Comparison of ENCODE assay signal across 8 cellular contexts in genomic region chr1:201648066-201648910, GRCh38.
DNase-seq lines count a peak whose midpoint lies in the region; ATAC-seq and TF ChIP-seq lines count a peak whose summit lies in the region.

No MANE protein-coding gene starts in this region.

- H3K27me3 ChIP-seq in endocrine pancreas (ENCODE audit: control insufficient read depth, insufficient read depth, low read length) (no peaks in the 10 kb centered on the region), vagina (no peaks in the 10 kb centered on the region)

- H3K9me3 Mint-ChIP-seq in mesothelial cell of epicardium = no peaks in the 10 kb centered on the region

- H3K4me1 ChIP-seq in endocrine pancreas (ENCODE audit: control insufficient read depth, insufficient read depth, low read length) = peaks cover 8% of the 10 kb centered on the region
- peaks cover 48% of the 10 kb centered on the region for H3K4me1 ChIP-seq in vagina

- peaks cover 22% of the 10 kb centered on the region for H3K27me3 Mint-ChIP-seq in mesothelial cell of epicardium (ENCODE audit: low read depth)

- H3K9me3 ChIP-seq in endocrine pancreas (ENCODE audit: control insufficient read depth, low read length) (no peaks in the 10 kb centered on the region), vagina (no peaks in the 10 kb centered on the region)

- H3K4me3 ChIP-seq in endocrine pancreas (ENCODE audit: control insufficient read depth, insufficient read depth, low read length) (no peak overlapping the region), vagina (peak overlapping the region; percentile 59 to 60)

- DNase-seq in activated T-cell treated with anti-CD3 and anti-CD28 coated beads for 48 hours (ENCODE audit: low read depth) (peak; percentile 1), NCI-H82 treated with DMSO at 0.1 percent for 48 hours (lab: John Stamatoyannopoulos, UW; ENCODE audit: unreplicated experiment) (peak; percentile 31), mesothelial cell of epicardium (ENCODE audit: low spot score in 2 of 2, unreplicated experiment in 2 of 2) (peak; percentile 48 to 60), vagina (ENCODE audit: extremely low spot score in 2 of 2) (no peak), SKM-1 treated with dmso at 0.1 percent for 144 hours (lab: John Stamatoyannopoulos, UW; ENCODE audit: unreplicated experiment) (no peak)
- no peak for DNase-seq in activated T-cell treated with anti-CD3 and anti-CD28 coated beads, Interleukin-2, amount 50 U/mL, for 1 hour

- TF ChIP-seq CTCF in mesothelial cell of epicardium (IDR thresholded peaks at IDR 0.05; ENCODE audit: unreplicated experiment) (no peak), vagina (IDR thresholded peaks at IDR 0.05) (no peak)

- intact Hi-C loops in vagina (cut with DNase I) = no loop called here

- H3K4me3 Mint-ChIP-seq in mesothelial cell of epicardium = peak overlapping the region; percentile 86

- peak overlapping the region; percentile 85 for H3K27ac ChIP-seq in vagina

- H3K27ac Mint-ChIP-seq in mesothelial cell of epicardium = peak overlapping the region; percentile 50

- no peak for ATAC-seq in GM21360 (IDR thresholded peaks at IDR 0.05; ENCODE audit: unreplicated experiment)

- peaks cover 12% of the 10 kb centered on the region for H3K36me3 Mint-ChIP-seq in mesothelial cell of epicardium

- peak overlapping the region; percentile 89 for H3K9ac ChIP-seq in endocrine pancreas (ENCODE audit: control insufficient read depth, insufficient read depth, low read length)

- H3K4me1 Mint-ChIP-seq in mesothelial cell of epicardium = peaks cover 42% of the 10 kb centered on the region

- TF ChIP-seq POLR2A in vagina (IDR thresholded peaks at IDR 0.05) = no peak

- H3K36me3 ChIP-seq in endocrine pancreas (ENCODE audit: control insufficient read depth, insufficient read depth, low read length) (no peaks in the 10 kb centered on the region), vagina (no peaks in the 10 kb centered on the region)

Comparison
In these comparisons a context has a peak if more than half of its experiments do, and no peak if none do; other contexts are left out.
1. DNase-seq: peak in activated T-cell treated with anti-CD3 and anti-CD28 coated beads for 48 hours (single experiment), NCI-H82 treated with DMSO at 0.1 percent for 48 hours (single experiment) and mesothelial cell of epicardium (2 of 2); none in activated T-cell treated with anti-CD3 and anti-CD28 coated beads, Interleukin-2, amount 50 U/mL, for 1 hour (single experiment), vagina (0 of 2) and SKM-1 treated with dmso at 0.1 percent for 144 hours (single experiment).